In the genomic region with DNA sequence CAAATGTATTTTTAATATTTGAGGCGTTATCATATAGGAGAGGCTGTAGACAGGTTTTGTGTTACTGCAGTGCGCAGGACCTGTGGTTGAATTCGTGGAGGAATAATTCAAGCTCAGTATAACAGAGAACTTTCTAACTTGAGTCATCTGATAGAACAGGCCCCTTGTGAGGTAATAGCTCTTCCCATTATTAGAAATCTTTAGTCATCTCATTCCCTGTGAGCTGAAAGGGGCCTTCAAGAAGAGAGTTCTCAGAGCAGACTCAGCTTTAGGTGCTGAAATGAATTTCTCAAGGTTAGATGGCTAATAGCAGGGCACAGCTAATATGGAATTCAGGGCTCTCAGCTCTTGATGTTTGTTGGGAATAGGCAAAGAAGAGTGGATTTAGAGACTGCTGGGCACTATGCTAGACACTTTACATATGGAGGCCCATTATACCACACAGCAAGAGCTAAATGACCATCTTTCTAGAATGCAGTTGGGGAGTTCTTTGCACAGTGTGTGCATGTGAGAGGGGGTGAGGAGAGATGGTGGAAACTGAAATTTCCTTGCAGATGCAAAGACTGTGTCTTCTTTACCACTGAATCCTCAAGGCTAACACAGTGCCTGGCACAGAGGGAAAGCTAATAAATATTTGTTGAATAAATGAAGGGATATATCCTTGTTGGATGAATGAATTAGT, we compare ENCODE assay signal across 19 cellular contexts.
DNase-seq lines count a peak whose midpoint lies in the region; ATAC-seq and TF ChIP-seq lines count a peak whose summit lies in the region.
"Had no signal": no experiment of that assay in that cellular context is flagged by ENCODE, and none has a peak within 500 bp of the region (broad histone marks: within the 10 kb centered on the region; RNA-seq: fewer than 3 reads in every experiment).

No MANE protein-coding gene starts in this region.

- peak; percentile 54 for ATAC-seq in GM19351 (IDR thresholded peaks at IDR 0.05; ENCODE audit: unreplicated experiment)
- ATAC-seq in HG03095 (IDR thresholded peaks at IDR 0.05; ENCODE audit: unreplicated experiment) = peak; percentile 60
- peak; percentile 24 for ATAC-seq in stimulated activated memory B cell treated with anti-CD40 and anti-IgM and Interleukin-4, amounts not matched to agents 10 μg/mL and 1 μg/mL and 100 μg/mL, for 72 hours
- no peak for ATAC-seq in gastroesophageal sphincter
- ATAC-seq in HG02970 (IDR thresholded peaks at IDR 0.05; ENCODE audit: low FRiP score, unreplicated experiment) = no peak

- no peaks in the 10 kb centered on the region for H3K4me1 Mint-ChIP-seq in stimulated activated memory B cell treated with anti-CD40 and anti-IgM and Interleukin-4, amounts not matched to agents 10 μg/mL and 1 μg/mL and 100 μg/mL, for 72 hours

- 84 to 88% methylated on average over 3 of the region's 3 CpGs for WGBS in gastroesophageal sphincter (ENCODE audit: low coverage in 1 of 2), 2 donors

- H3K27me3 Mint-ChIP-seq in stimulated activated memory B cell treated with anti-CD40 and anti-IgM and Interleukin-4, amounts not matched to agents 10 μg/mL and 1 μg/mL and 100 μg/mL, for 72 hours = no peaks in the 10 kb centered on the region
- H3K27me3 Mint-ChIP-seq: dendritic cell treated with granulocyte-macrophage colony-stimulating factor and Interleukin-4, amounts not matched to agents 40 ng/mL and 50 ng/mL, for 4 days had no signal

- TF ChIP-seq EP300 in gastroesophageal sphincter (IDR thresholded peaks at IDR 0.05) = no peak

- no peak for TF ChIP-seq CTCF in gastroesophageal sphincter (IDR thresholded peaks at IDR 0.05)

- H3K36me3 Mint-ChIP-seq in stimulated activated memory B cell treated with anti-CD40 and anti-IgM and Interleukin-4, amounts not matched to agents 10 μg/mL and 1 μg/mL and 100 μg/mL, for 72 hours = no peaks in the 10 kb centered on the region

- TF ChIP-seq POLR2A in gastroesophageal sphincter (IDR thresholded peaks at IDR 0.05) = no peak

- peaks cover 0 to 10% of the 10 kb centered on the region in 2 donors for H3K36me3 ChIP-seq in gastroesophageal sphincter
- H3K36me3 ChIP-seq: neutrophil, sigmoid colon, uterus had no signal

- no peaks in the 10 kb centered on the region for H3K9me3 ChIP-seq in gastroesophageal sphincter
- H3K9me3 ChIP-seq: neutrophil, sigmoid colon, stomach, uterus had no signal

- H3K4me3 Mint-ChIP-seq in stimulated activated memory B cell treated with anti-CD40 and anti-IgM and Interleukin-4, amounts not matched to agents 10 μg/mL and 1 μg/mL and 100 μg/mL, for 72 hours = no peak overlapping the region
- H3K4me3 Mint-ChIP-seq: dendritic cell treated with granulocyte-macrophage colony-stimulating factor and Interleukin-4, amounts not matched to agents 40 ng/mL and 50 ng/mL, for 4 days had no signal

- DNase-seq in caudate nucleus (lab: John Stamatoyannopoulos, UW) (peak in 6 of 61 donors; percentile 3 to 48 (median 5)), NCI-H510A (lab: John Stamatoyannopoulos, UW) (no peak)
- DNase-seq: activated CD4-positive, alpha-beta T cell treated with anti-CD3 and anti-CD28 coated beads for 1 hour; KG1; mesendoderm; NCI-H1436; NCI-H526; sigmoid colon; stomach; T-helper 1 cell; uterus had no signal

- H3K4me1 ChIP-seq in gastroesophageal sphincter = no peaks in the 10 kb centered on the region
- H3K4me1 ChIP-seq: sigmoid colon, stomach, uterus had no signal

- no peaks in the 10 kb centered on the region for H3K27me3 ChIP-seq in gastroesophageal sphincter
- H3K27me3 ChIP-seq: neutrophil, sigmoid colon, stomach, uterus had no signal

- peak overlapping the region; percentile 31 for H3K27ac ChIP-seq in caudate nucleus (ENCODE audit: low read depth, low read length)
- no peak overlapping the region for H3K27ac ChIP-seq in gastroesophageal sphincter
- H3K27ac ChIP-seq: C4-2B, neutrophil, sigmoid colon, stomach, uterus had no signal

- H3K27ac Mint-ChIP-seq in stimulated activated memory B cell treated with anti-CD40 and anti-IgM and Interleukin-4, amounts not matched to agents 10 μg/mL and 1 μg/mL and 100 μg/mL, for 72 hours = no peak overlapping the region
- H3K27ac Mint-ChIP-seq: dendritic cell treated with granulocyte-macrophage colony-stimulating factor and Interleukin-4, amounts not matched to agents 40 ng/mL and 50 ng/mL, for 4 days had no signal

- H3K4me3 ChIP-seq in gastroesophageal sphincter = no peak overlapping the region
- H3K4me3 ChIP-seq: sigmoid colon, stomach, uterus had no signal

- peaks cover 6% of the 10 kb centered on the region for H3K9me3 Mint-ChIP-seq in stimulated activated memory B cell treated with anti-CD40 and anti-IgM and Interleukin-4, amounts not matched to agents 10 μg/mL and 1 μg/mL and 100 μg/mL, for 72 hours
- H3K9me3 Mint-ChIP-seq: dendritic cell treated with granulocyte-macrophage colony-stimulating factor and Interleukin-4, amounts not matched to agents 40 ng/mL and 50 ng/mL, for 4 days had no signal

Comparison
In these comparisons a context has a peak if more than half of its experiments do, and no peak if none do; other contexts are left out.
1. ATAC-seq: peak in GM19351 (single experiment), HG03095 (single experiment) and stimulated activated memory B cell treated with anti-CD40 and anti-IgM and Interleukin-4, amounts not matched to agents 10 μg/mL and 1 μg/mL and 100 μg/mL, for 72 hours (single experiment); none in gastroesophageal sphincter (single experiment) and HG02970 (single experiment).